ENCODE assay signal across 9 cellular contexts in the genomic region with DNA sequence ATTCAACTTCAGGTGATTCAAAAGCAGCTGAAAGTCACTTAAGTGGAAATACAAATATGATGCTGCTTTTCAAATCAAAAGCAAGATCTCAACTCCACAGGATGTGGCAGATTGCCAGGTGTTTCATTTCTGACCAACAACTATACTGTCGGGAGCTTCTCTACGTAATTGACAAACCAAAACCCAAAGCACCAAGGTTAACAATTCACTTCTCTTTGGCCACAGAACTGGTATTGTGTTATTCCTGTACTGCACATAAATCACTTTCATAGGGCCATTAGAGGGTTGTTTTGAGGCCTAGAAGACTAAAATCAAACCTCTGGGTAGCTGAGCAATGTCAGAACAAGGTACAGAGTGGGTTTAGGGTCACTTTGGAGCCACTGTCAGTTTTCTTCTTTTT.
A peak's percentile ranks its signal among the peaks of the same experiment; 100 is the strongest.
DNase-seq lines count a peak whose midpoint lies in the region; ATAC-seq and TF ChIP-seq lines count a peak whose summit lies in the region.
"Had no signal": no experiment of that assay in that cellular context is flagged by ENCODE, and none has a peak within 500 bp of the region (broad histone marks: within the 10 kb centered on the region; RNA-seq: fewer than 3 reads in every experiment).

No MANE protein-coding gene starts in this region.

- H3K27me3 ChIP-seq in vagina: no peaks in the 10 kb centered on the region

- H3K9me3 ChIP-seq in vagina (no peaks in the 10 kb centered on the region), mucosa of descending colon (no peaks in the 10 kb centered on the region)

- no peak for TF ChIP-seq CTCF in fibroblast of pulmonary artery (IDR thresholded peaks at IDR 0.05; ENCODE audit: low read length, missing control alignments)
- no peak for TF ChIP-seq CTCF in vagina (IDR thresholded peaks at IDR 0.05)
- no peak for TF ChIP-seq CTCF in mucosa of descending colon (IDR thresholded peaks at IDR 0.05)

- no peak overlapping the region for H3K4me3 ChIP-seq in fibroblast of pulmonary artery (replicated peaks; ENCODE audit: low read depth, low read length)
- H3K4me3 ChIP-seq in vagina: no peak overlapping the region
- no peak overlapping the region for H3K4me3 ChIP-seq in mucosa of descending colon
- H3K4me3 ChIP-seq: GM23338 had no signal

- H3K36me3 ChIP-seq in vagina: no peaks in the 10 kb centered on the region
- H3K36me3 ChIP-seq in mucosa of descending colon (ENCODE audit: low read depth): no peaks in the 10 kb centered on the region

- intact Hi-C loops in vagina (cut with DNase I): no loop called here
- intact Hi-C loops in mucosa of descending colon (cut with DNase I, micrococcal nuclease): no loop called here

- no peak for TF ChIP-seq POLR2A in vagina (IDR thresholded peaks at IDR 0.05)

- H3K27ac ChIP-seq in vagina: no peak overlapping the region

- ATAC-seq in HG02938 (IDR thresholded peaks at IDR 0.05; ENCODE audit: unreplicated experiment) (peak; percentile 99), mucosa of descending colon (no peak)
- ATAC-seq: GM23338 had no signal

- H3K4me1 ChIP-seq in vagina: no peaks in the 10 kb centered on the region
- no peaks in the 10 kb centered on the region for H3K4me1 ChIP-seq in mucosa of descending colon (ENCODE audit: low read depth)

- DNase-seq in GM19238 (ENCODE audit: insufficient read length, low spot score): peak; percentile 5
- peak; percentile 65 for DNase-seq in NCI-H2029 treated with DMSO at 0.1 percent for 48 hours (lab: John Stamatoyannopoulos, UW)
- DNase-seq in fibroblast of pulmonary artery (ENCODE audit: low read depth): peak; percentile 18
- no peak for DNase-seq in vagina (ENCODE audit: extremely low spot score in 2 of 2)
- DNase-seq in mucosa of descending colon: no peak
- DNase-seq in SKM-1 treated with dmso at 0.1 percent for 144 hours (lab: John Stamatoyannopoulos, UW; ENCODE audit: unreplicated experiment): no peak
- no peak for DNase-seq in activated effector memory CD4-positive, alpha-beta T cell treated with Interleukin-2 at 50 U/mL for 16 hours

Comparison
In these comparisons a context has a peak if more than half of its experiments do, and no peak if none do; other contexts are left out.
1. DNase-seq: peak in GM19238 (single experiment), NCI-H2029 treated with DMSO at 0.1 percent for 48 hours (single experiment) and fibroblast of pulmonary artery (single experiment); none in vagina (0 of 2), mucosa of descending colon (0 of 3), SKM-1 treated with dmso at 0.1 percent for 144 hours (single experiment) and activated effector memory CD4-positive, alpha-beta T cell treated with Interleukin-2 at 50 U/mL for 16 hours (single experiment).